2 cellular contexts compared by ENCODE assay signal in genomic region chr1:41020654-41021053, GRCh38.
TF ChIP-seq lines count a peak whose summit lies in the region.

No MANE protein-coding gene starts in this region.

TF ChIP-seq in HEK293, 187 proteins besides CTCF, POLR2A, EP300 and RAD21:
- TF ChIP-seq SP3 (tag by site-specific recombination; IDR thresholded peaks at IDR 0.05) (no peak), ZBTB48 (tag by site-specific recombination; IDR thresholded peaks at IDR 0.05) (peak; percentile 36; the same call in 1 of the 2 replicates), ZIC2 (tag by site-specific recombination; IDR thresholded peaks at IDR 0.05) (peak; percentile 58), ZFHX2 (tag by site-specific recombination; conservative IDR thresholded peaks at IDR 0.05) (0 out of 2 replicates have a peak, but pooled peaks have one; percentile 20), ZNF776 (tag by site-specific recombination; IDR thresholded peaks at IDR 0.05; ENCODE audit: borderline replicate concordance) (no peak), GLIS2 (tag by site-specific recombination; IDR thresholded peaks at IDR 0.05) (peak; percentile 29; the same call in 1 of the 2 replicates), GLIS1 (tag by site-specific recombination; IDR thresholded peaks at IDR 0.05) (peak; percentile 65; the same call in 1 of the 2 replicates), ZNF211 (tag by site-specific recombination; IDR thresholded peaks at IDR 0.05; ENCODE audit: low read depth) (no peak), ZBTB21 (tag by site-specific recombination; IDR thresholded peaks at IDR 0.05) (no peak)

TF ChIP-seq in GM12878, 131 proteins besides CTCF, POLR2A, EP300 and RAD21:
- TF ChIP-seq WRNIP1 (IDR thresholded peaks at IDR 0.05; ENCODE audit: borderline replicate concordance, low read depth, low read length), result no peak
- peak; percentile 33; the same call in 1 of the 2 replicates for TF ChIP-seq SMAD5 (IDR thresholded peaks at IDR 0.05; ENCODE audit: low read depth)
